Comparison of ENCODE assay signal across 8 cellular contexts in the genomic region with DNA sequence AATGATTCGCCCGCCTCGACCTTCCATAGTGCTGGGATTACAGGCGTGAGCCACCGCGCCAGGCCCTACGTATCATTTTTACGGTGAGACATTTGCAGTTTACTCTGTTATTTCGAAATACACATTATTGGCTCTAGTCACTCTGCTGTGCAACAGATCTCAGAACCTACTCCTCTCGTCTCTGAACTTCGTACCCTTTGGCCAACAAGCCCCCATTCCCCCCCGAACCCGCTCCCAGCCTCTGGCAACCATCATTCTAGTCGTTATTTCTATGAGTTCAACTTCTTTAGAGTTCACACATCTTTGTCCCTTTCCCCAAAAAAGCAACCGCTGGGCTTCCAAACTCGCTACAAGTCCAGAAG. TPM values are rescaled to one million over a fixed set of nuclear protein-coding genes. Genes with fewer than 3 reads are reported as not detected.
DNase-seq lines count a peak whose midpoint lies in the region; ATAC-seq and TF ChIP-seq lines count a peak whose summit lies in the region.

No MANE protein-coding gene starts in this region.

- H3K4me1 Mint-ChIP-seq in CD8-positive, alpha-beta T cell (ENCODE audit: low read depth), result peaks cover 19% of the 10 kb centered on the region
- H3K4me1 Mint-ChIP-seq in WTC11, result peaks cover 10% of the 10 kb centered on the region

- H3K36me3 ChIP-seq in CD8-positive, alpha-beta T cell (ENCODE audit: insufficient read depth, low read length), result no peaks in the 10 kb centered on the region
- H3K36me3 ChIP-seq in HCT116 (ENCODE audit: control insufficient read depth in 1 of 2, insufficient read depth in 2 of 2, low read length in 2 of 2) (peaks cover 13 to 14% of the 10 kb centered on the region in 2 experiments; a peak in 3 of 4 replicates), neural cell (ENCODE audit: insufficient read depth, low read length) (no peaks in the 10 kb centered on the region)

- H3F3A ChIP-seq in neural cell (ENCODE audit: insufficient read depth, low read length, poor library complexity, severe bottlenecking), result no peaks in the 10 kb centered on the region

- RAD21 ChIA-PET in HCT116 (lab: Charles Lee; ENCODE audit: low non-redundant PET in 1 of 2, low total read pairs in 2 of 2, uncharacterized antibody in 2 of 2, unreplicated experiment in 2 of 2), result interaction anchor here (1.0 to 1.8 kb wide), 2 partner anchors 23 kb away, joined by 3 to 11 read pairs; no protein-coding TSS in a partner anchor

- no peak overlapping the region for H3K27ac Mint-ChIP-seq in CD8-positive, alpha-beta T cell
- no peak overlapping the region for H3K27ac Mint-ChIP-seq in WTC11

- H3K79me2 ChIP-seq in HCT116 (ENCODE audit: insufficient read depth, low read length) (0 out of 2 replicates have a peak, but pooled peaks cover 4% of the 10 kb centered on the region), neural cell (replicated peaks; ENCODE audit: insufficient read depth, low read length) (no peaks in the 10 kb centered on the region)

- H3K9me2 ChIP-seq in HCT116 (ENCODE audit: insufficient read depth) (no peaks in the 10 kb centered on the region), neural cell (ENCODE audit: insufficient read depth, low read length) (no peaks in the 10 kb centered on the region)

- POLR2A ChIA-PET in CD8-positive, alpha-beta T cell (lab: Charles Lee), result no interaction called here
- POLR2A ChIA-PET in HCT116 (lab: Charles Lee) (interaction anchor here (0.7 to 1.8 kb wide), 5 partner anchors 10 to 1725 kb away, joined by 3 to 8 read pairs (median 4); a partner anchor contains a TSS), WTC11 (lab: Charles Lee) (interaction anchor here (1.0 to 3.5 kb wide), 2 partner anchors 23 to 33 kb away, joined by 3 to 14 read pairs; a partner anchor contains a TSS)

- TF ChIP-seq CTCF in CD8-positive, alpha-beta T cell (IDR thresholded peaks at IDR 0.05), result no peak
- TF ChIP-seq CTCF in HCT116 (IDR thresholded peaks at IDR 0.05 in 2 of 3, conservative IDR thresholded peaks at IDR 0.05 in 1 of 3; ENCODE audit: borderline replicate concordance in 1 of 3, insufficient read depth in 1 of 3, low read depth in 2 of 3, low read length in 2 of 3) (no peak), WTC11 (IDR thresholded peaks at IDR 0.05) (no peak), neural cell (IDR thresholded peaks at IDR 0.05; ENCODE audit: poor library complexity, severe bottlenecking) (no peak)

- H3K27me3 Mint-ChIP-seq in CD8-positive, alpha-beta T cell (ENCODE audit: low read depth), result peaks cover 41% of the 10 kb centered on the region
- H3K27me3 Mint-ChIP-seq in WTC11 (ENCODE audit: low read depth), result peaks cover 8% of the 10 kb centered on the region

- peaks cover 12% of the 10 kb centered on the region for H3K4me1 ChIP-seq in CD8-positive, alpha-beta T cell (ENCODE audit: insufficient read depth, low read length)
- H3K4me1 ChIP-seq in HCT116 (ENCODE audit: control insufficient read depth in 1 of 2, insufficient read depth in 2 of 2, low read length in 2 of 2), result peaks cover 7 to 12% of the 10 kb centered on the region in 2 experiments; a peak in 3 of 4 replicates

- no peak for TF ChIP-seq POLR2A in HCT116 (IDR thresholded peaks at IDR 0.05; ENCODE audit: borderline replicate concordance, extremely low read depth, insufficient read depth, insufficient read length)

- no peaks in the 10 kb centered on the region for H3K36me3 Mint-ChIP-seq in CD8-positive, alpha-beta T cell
- H3K36me3 Mint-ChIP-seq in WTC11, result peaks cover 26% of the 10 kb centered on the region

- no peak for ATAC-seq in CD8-positive, alpha-beta T cell
- ATAC-seq in HCT116, result peak; percentile 14
- no peak for ATAC-seq in WTC11
- ATAC-seq in HG03108 (IDR thresholded peaks at IDR 0.05; ENCODE audit: unreplicated experiment), result no peak

- H3K27ac ChIP-seq in CD8-positive, alpha-beta T cell (ENCODE audit: low read depth, low read length), result no peak overlapping the region
- H3K27ac ChIP-seq in HCT116 (ENCODE audit: low read depth, low read length), result peak overlapping the region; percentile 65
- H3K27ac ChIP-seq in neural cell (ENCODE audit: low read length), result no peak overlapping the region

- H3K4me2 ChIP-seq in HCT116 (ENCODE audit: low read length) (peak overlapping the region; percentile 99), neural cell (ENCODE audit: low read length) (no peak overlapping the region)

- H2AFZ ChIP-seq in HCT116 (ENCODE audit: low read depth, low read length, poor library complexity, severe bottlenecking), result peak overlapping the region; percentile 24
- no peak overlapping the region for H2AFZ ChIP-seq in neural cell (ENCODE audit: low read depth, low read length)

- peak in 1 of 7 experiments; percentile 5 for DNase-seq in CD8-positive, alpha-beta T cell
- DNase-seq in HCT116 (ENCODE audit: low read depth, low spot score) (no peak), WTC11 (ENCODE audit: low spot score) (no peak), fibroblast of gingiva (ENCODE audit: low read depth) (peak; percentile 66), cerebellar nuclear complex (lab: John Stamatoyannopoulos, UW) (no peak), SK-N-DZ (ENCODE audit: low spot score) (no peak)

- TF ChIP-seq RAD21 in HCT116 (IDR thresholded peaks at IDR 0.05; ENCODE audit: low read depth), result no peak
- no peak for TF ChIP-seq RAD21 in neural cell (conservative IDR thresholded peaks at IDR 0.05)

- TSS peak; percentile 67 for BruUV-seq in HCT116 (replicated peaks; lab: Mats Ljungman, UMichigan)

- intact Hi-C loops in CD8-positive, alpha-beta T cell (cut with DNase I, micrococcal nuclease), result loop anchor here (1.0 to 10.0 kb wide), 5 partner anchors 24 to 476 kb away; a partner anchor contains a TSS
- intact Hi-C loops in HCT116 (cut with micrococcal nuclease), result loop anchor here (5.0 to 10.0 kb wide), 2 partner anchors 166 to 294 kb away; no protein-coding TSS in a partner anchor

- H3K4me3 Mint-ChIP-seq in CD8-positive, alpha-beta T cell, result peak overlapping the region; percentile 87
- H3K4me3 Mint-ChIP-seq in WTC11, result peak overlapping the region; percentile 94

- H3K9ac ChIP-seq in HCT116 (ENCODE audit: low read length) (peak overlapping the region; percentile 68), neural cell (ENCODE audit: low read length) (no peak overlapping the region)

- H3K9me3 Mint-ChIP-seq in CD8-positive, alpha-beta T cell, result no peaks in the 10 kb centered on the region
- H3K9me3 Mint-ChIP-seq in WTC11, result peaks cover 7% of the 10 kb centered on the region; the same call in 1 of the 2 replicates

- peak overlapping the region; percentile 66 for H3K4me3 ChIP-seq in CD8-positive, alpha-beta T cell (ENCODE audit: low read depth, low read length)
- H3K4me3 ChIP-seq in HCT116 (replicated peaks in 1 of 2; ENCODE audit: low read depth in 1 of 2, low read length in 2 of 2), result peak overlapping the region; percentile 69 to 85
- peak overlapping the region; percentile 62 for H3K4me3 ChIP-seq in neural cell (ENCODE audit: low read length)

- H4K20me1 ChIP-seq in HCT116 (ENCODE audit: insufficient read depth), result no peaks in the 10 kb centered on the region
- H4K20me1 ChIP-seq in neural cell (ENCODE audit: insufficient read depth), result no peaks in the 10 kb centered on the region

- TF ChIP-seq EP300 in neural cell (conservative IDR thresholded peaks at IDR 0.05; ENCODE audit: poor library complexity, severe bottlenecking), result no peak

- CTCF ChIA-PET in CD8-positive, alpha-beta T cell (lab: Charles Lee), result interaction anchor here (0.6 to 3.4 kb wide), 11 partner anchors 10 to 936 kb away, joined by 3 to 20 read pairs (median 3); no protein-coding TSS in a partner anchor
- CTCF ChIA-PET in HCT116 (lab: Charles Lee) (interaction anchor here (0.9 to 3.0 kb wide), 8 partner anchors 17 to 486 kb away, joined by 3 to 38 read pairs (median 6); a partner anchor contains a TSS), WTC11 (lab: Charles Lee) (interaction anchor here (0.7 to 3.5 kb wide), 15 partner anchors 9 to 476 kb away, joined by 3 to 46 read pairs (median 5); a partner anchor contains a TSS)

- peaks cover 15% of the 10 kb centered on the region for H3K27me3 ChIP-seq in CD8-positive, alpha-beta T cell (ENCODE audit: insufficient read depth, low read length)
- H3K27me3 ChIP-seq in HCT116 (ENCODE audit: insufficient read depth, low read length), result no peaks in the 10 kb centered on the region
- peaks cover 31% of the 10 kb centered on the region for H3K27me3 ChIP-seq in neural cell (ENCODE audit: insufficient read depth, low read depth, low read length)

- H3K9me3 ChIP-seq in CD8-positive, alpha-beta T cell (ENCODE audit: low read length), result no peaks in the 10 kb centered on the region
- H3K9me3 ChIP-seq in HCT116 (ENCODE audit: control insufficient read depth in 1 of 2, insufficient read depth in 1 of 2, low read depth in 1 of 2, low read length in 2 of 2) (no peaks in the 10 kb centered on the region), neural cell (ENCODE audit: low read length) (no peaks in the 10 kb centered on the region)

TF ChIP-seq in HCT116, 20 proteins besides CTCF, POLR2A, EP300 and RAD21 (continues in another document):
- TF ChIP-seq ZFX (IDR thresholded peaks at IDR 0.05) (peak; percentile 38; the same call in 1 of the 2 replicates), SP1 (IDR thresholded peaks at IDR 0.05; ENCODE audit: low read depth) (no peak), SIN3A (IDR thresholded peaks at IDR 0.05; ENCODE audit: low read depth) (no peak)

TF ChIP-seq in WTC11, 78 proteins besides CTCF, POLR2A, EP300 and RAD21:
- TF ChIP-seq NR3C1 (CRISPR knock-in tag; conservative IDR thresholded peaks at IDR 0.05; ENCODE audit: low read depth), result 0 out of 2 replicates have a peak, but pooled peaks have one; percentile 14
- TF ChIP-seq ZNF423 (CRISPR knock-in tag; IDR thresholded peaks at IDR 0.05), result no peak
- TF ChIP-seq GABPB1 (CRISPR knock-in tag; IDR thresholded peaks at IDR 0.05), result 0 out of 2 replicates have a peak, but pooled peaks have one; percentile 8
TF ChIP-seq in WTC11: peak in this region for 2.

TF ChIP-seq in neural cell, 6 proteins besides CTCF, POLR2A, EP300 and RAD21 (continues in another document):
- no peak for TF ChIP-seq MXI1 (conservative IDR thresholded peaks at IDR 0.05; ENCODE audit: poor library complexity, severe bottlenecking)

RNA-seq across cellular contexts. Expression of a gene that starts 0.7 kb away (rescaled TPM):
- not detected for total RNA-seq in CD8-positive, alpha-beta T cell
- total RNA-seq in HCT116 (2021; ENCODE audit: unreplicated experiment), result 53.9 TPM
- 31.7 and 44.4 TPM in 2 replicates for polyA plus RNA-seq in HCT116 (2012)
- total RNA-seq in WTC11 (2021), result 41.6 to 51.8 TPM (median 49.0 TPM) in 3 replicates
- 3.1 and 6.6 TPM in 2 replicates for polyA plus RNA-seq in neural cell
- 2.9 and 3.4 TPM in 2 replicates for polyA minus RNA-seq in neural cell
- polyA plus RNA-seq in SK-N-DZ (2014; cell fraction: cytosol; rRNA removed), result 27.1 and 31.5 TPM in 2 replicates
- polyA plus RNA-seq in SK-N-DZ (2014; cell fraction: nucleus; rRNA removed), result 11.5 and 17.0 TPM in 2 replicates

RNA-seq across cellular contexts. Expression of a gene that starts 32.4 kb away (rescaled TPM):
- 1 to 10 TPM; 5.8 to 7.2 TPM for total RNA-seq in CD8-positive, alpha-beta T cell
- total RNA-seq in HCT116 (2021; ENCODE audit: unreplicated experiment), result 7.1 TPM
- polyA plus RNA-seq in HCT116 (2012), result 2.4 and 3.2 TPM in 2 replicates
- total RNA-seq in WTC11 (2021), result 6.1 to 7.4 TPM (median 6.8 TPM) in 3 replicates
- 16.8 and 20.0 TPM in 2 replicates for polyA plus RNA-seq in neural cell
- polyA minus RNA-seq in neural cell, result 6.8 and 10.8 TPM in 2 replicates
- polyA plus RNA-seq in SK-N-DZ (2014; cell fraction: cytosol; rRNA removed), result 10.2 and 10.4 TPM in 2 replicates
- 8.7 and 11.6 TPM in 2 replicates for polyA plus RNA-seq in SK-N-DZ (2014; cell fraction: nucleus; rRNA removed)

Comparison
In these comparisons a context has a peak if more than half of its experiments do, and no peak if none do; other contexts are left out.
1. RNA of a gene that starts 0.7 kb away (total RNA-seq): 53.9 TPM in HCT116 (single experiment) and 41.6 to 51.8 TPM in WTC11; not detected in CD8-positive, alpha-beta T cell; every median in the first group is over 10 times any median in the second.
2. Peak in every context shown above with its lines, with median percentiles within 50 percentile points of each other: H3K4me3 ChIP-seq.